Comparison of ENCODE assay signal across 7 cellular contexts in genomic region chr2:157837851-157838441, GRCh38. TPM values are rescaled to one million over a fixed set of nuclear protein-coding genes. Genes with fewer than 3 reads are reported as not detected.
DNase-seq lines count a peak whose midpoint lies in the region; ATAC-seq and TF ChIP-seq lines count a peak whose summit lies in the region.

No MANE protein-coding gene starts in this region.

- H3K4me1 ChIP-seq in PC-3 (ENCODE audit: insufficient read depth, low read length), result peaks cover 25% of the 10 kb centered on the region
- H3K4me1 ChIP-seq in ovary (ENCODE audit: insufficient read depth), result peaks cover 14% of the 10 kb centered on the region

- intact Hi-C loops in PC-3 (cut with micrococcal nuclease) (no loop called here), ovary (cut with DNase I) (no loop called here)

- DNase-seq in HFF-Myc (ENCODE audit: extremely low read depth, low read depth) (no peak), PC-3 (no peak), fibroblast of mammary gland (ENCODE audit: low read depth) (peak; percentile 29), ovary (peak in 1 of 5 donors; percentile 30), iPS-NIHi11 (ENCODE audit: low spot score) (no peak), HuH-7.5 (ENCODE audit: low spot score) (no peak)
- no peak for DNase-seq in stimulated activated CD8-positive, alpha-beta memory T cell treated with anti-CD3 and anti-CD28 coated beads, Interleukin-4, amount 100 ng/mL, for 48 hours

- H3F3A ChIP-seq in PC-3 (ENCODE audit: low read length, unreplicated experiment), result no peaks in the 10 kb centered on the region

- TF ChIP-seq CTCF in HFF-Myc (IDR thresholded peaks at IDR 0.05; ENCODE audit: low read depth, low read length, missing control alignments) (no peak), PC-3 (conservative IDR thresholded peaks at IDR 0.05; ENCODE audit: low read depth, low read length) (no peak), fibroblast of mammary gland (conservative IDR thresholded peaks at IDR 0.05; ENCODE audit: control insufficient read depth, insufficient read depth, low read depth, low read length) (no peak), ovary (IDR thresholded peaks at IDR 0.05) (no peak)

- WGBS in ovary, 3 donors, result 4 to 15% (median 5%) methylated on average over 13 of the region's 13 CpGs

- TF ChIP-seq EP300 in ovary (IDR thresholded peaks at IDR 0.05), result no peak

- CTCF ChIA-PET in PC-3 (lab: Charles Lee), result interaction anchor here (0.5 kb wide), 1 partner anchor 229 kb away, joined by 14 read pairs; no protein-coding TSS in a partner anchor

- H3K9ac ChIP-seq in PC-3 (ENCODE audit: low read length), result peak overlapping the region; percentile 21

- no peaks in the 10 kb centered on the region for H3K79me2 ChIP-seq in PC-3 (ENCODE audit: low read length)

- H3K9me3 ChIP-seq in PC-3 (ENCODE audit: low read length) (no peaks in the 10 kb centered on the region), ovary (no peaks in the 10 kb centered on the region)

- H4K20me1 ChIP-seq in PC-3 (ENCODE audit: low read length), result no peaks in the 10 kb centered on the region

- H3K27me3 ChIP-seq in PC-3 (ENCODE audit: low read length) (no peaks in the 10 kb centered on the region), ovary (no peaks in the 10 kb centered on the region)

- no peak for ATAC-seq in PC-3

- H3K4me2 ChIP-seq in PC-3 (ENCODE audit: low read length), result peak overlapping the region; percentile 58

- BruUV-seq in PC-3 (replicated peaks; lab: Mats Ljungman, UMichigan), result no TSS peak

- H2AFZ ChIP-seq in PC-3 (ENCODE audit: low read length), result peak overlapping the region; percentile 24; the same call in 1 of the 2 replicates

- H3K36me3 ChIP-seq in PC-3 (ENCODE audit: low read depth, low read length) (no peaks in the 10 kb centered on the region), ovary (no peaks in the 10 kb centered on the region)

- POLR2A ChIA-PET in PC-3 (lab: Charles Lee; ENCODE audit: unreplicated experiment), result no interaction called here

- peak overlapping the region; percentile 15; the same call in 1 of the 2 replicates for H3K4me3 ChIP-seq in HFF-Myc (replicated peaks; ENCODE audit: low read depth, low read length)
- peak overlapping the region; percentile 3; the same call in 1 of the 2 replicates for H3K4me3 ChIP-seq in PC-3 (ENCODE audit: low read length)
- H3K4me3 ChIP-seq in fibroblast of mammary gland (ENCODE audit: control insufficient read depth, low read depth, low read length), result peak overlapping the region; percentile 27
- H3K4me3 ChIP-seq in ovary, result peak overlapping the region; percentile 20

- TF ChIP-seq POLR2A in ovary (IDR thresholded peaks at IDR 0.05), result no peak

- H3K27ac ChIP-seq in PC-3 (ENCODE audit: low read length) (peak overlapping the region; percentile 69), ovary (peak overlapping the region; percentile 35 to 49)

- no peaks in the 10 kb centered on the region for H3K9me2 ChIP-seq in PC-3 (replicated peaks; ENCODE audit: low read length)

RNA-seq across cellular contexts. Expression of gene ACVR1, which starts 38.2 kb away (rescaled TPM):
- 6.7 and 9.0 TPM in 2 replicates for total RNA-seq in PC-3 (2014; rRNA removed)
- 10 to 100 TPM; 23.4 to 49.5 (median 30.4) TPM for total RNA-seq in ovary
- polyA plus RNA-seq in ovary, result 10 to 100 TPM; 23.4 to 51.2 TPM
